ENCODE assay signal across 23 cellular contexts in genomic region chr20:21701171-21701876, GRCh38. TPM values are rescaled to one million over a fixed set of nuclear protein-coding genes. Genes with fewer than 3 reads are reported as not detected.
A peak's percentile ranks its signal among the peaks of the same experiment; 100 is the strongest.
DNase-seq lines count a peak whose midpoint lies in the region; ATAC-seq, FAIRE-seq and TF ChIP-seq lines count a peak whose summit lies in the region.
"Had no signal": no experiment of that assay in that cellular context is flagged by ENCODE, and none has a peak within 500 bp of the region (broad histone marks: within the 10 kb centered on the region; RNA-seq: fewer than 3 reads in every experiment).

No MANE protein-coding gene starts in this region.

- DNase-seq in GM23338 (ENCODE audit: low spot score) (peak; percentile 85), H1 (ENCODE audit: low read depth in 1 of 2, low spot score in 2 of 2) (peak in 1 of 2 experiments; percentile 75), mesendoderm (no peak), retina (peak; percentile 77), caudate nucleus (lab: John Stamatoyannopoulos, UW) (no peak)
- DNase-seq in activated CD4-positive, alpha-beta memory T cell treated with anti-CD3 and anti-CD28 coated beads, Interleukin-2, amount 10 ng/mL, durations not matched to agents 7 days and 5 days = no peak
- DNase-seq: CD8-positive, alpha-beta T cell; DMS79; GOT3; IMR-90; Karpas-422; MG63; NCI-H1092; NCI-H146; NCI-H2081; NCI-H510A had no signal

- H3K4me1 Mint-ChIP-seq in GM23338 = peaks cover 53% of the 10 kb centered on the region
- no peaks in the 10 kb centered on the region for H3K4me1 Mint-ChIP-seq in activated CD4-positive, alpha-beta memory T cell treated with anti-CD3 and anti-CD28 coated beads, Interleukin-2, amount 10 ng/mL, durations not matched to agents 7 days and 5 days

- TF ChIP-seq CTCF in GM23338 (conservative IDR thresholded peaks at IDR 0.05; ENCODE audit: low read depth in 2 of 2) (no peak), H1 (IDR thresholded peaks at IDR 0.05; ENCODE audit: control extremely low read depth in 1 of 3, insufficient read depth in 1 of 3, low read depth in 1 of 3, low read length in 3 of 3) (no peak)

- no peaks in the 10 kb centered on the region for H3K79me2 ChIP-seq in GM23338 (replicated peaks; ENCODE audit: insufficient read depth)
- no peaks in the 10 kb centered on the region for H3K79me2 ChIP-seq in H1 (ENCODE audit: control insufficient read depth in 1 of 2, insufficient read depth in 2 of 2, low read length in 2 of 2)
- no peaks in the 10 kb centered on the region for H3K79me2 ChIP-seq in mesendoderm (ENCODE audit: control insufficient read depth, insufficient read depth, low read length)

- H3K4ac ChIP-seq in H1 (replicated peaks; ENCODE audit: insufficient read length, low read depth, low read length) = no peak overlapping the region
- H3K4ac ChIP-seq in mesendoderm (ENCODE audit: low read depth, low read length) = no peak overlapping the region

- H2AFZ ChIP-seq in GM23338 (peak overlapping the region; percentile 19; the same call in 1 of the 2 replicates), H1 (ENCODE audit: low read length) (no peak overlapping the region)

- peaks cover 10% of the 10 kb centered on the region; the same call in 1 of the 2 replicates for H3F3A ChIP-seq in GM23338 (replicated peaks; ENCODE audit: low read depth)

- peak overlapping the region; percentile 59 for H3K4me3 Mint-ChIP-seq in GM23338
- no peak overlapping the region for H3K4me3 Mint-ChIP-seq in activated CD4-positive, alpha-beta memory T cell treated with anti-CD3 and anti-CD28 coated beads, Interleukin-2, amount 10 ng/mL, durations not matched to agents 7 days and 5 days
- H3K4me3 Mint-ChIP-seq: CD8-positive, alpha-beta T cell had no signal

- no peak overlapping the region for H3K9ac ChIP-seq in H1 (replicated peaks in 1 of 4; ENCODE audit: extremely low read depth in 1 of 4, low read depth in 3 of 4, low read length in 3 of 4)
- no peak overlapping the region for H3K9ac ChIP-seq in mesendoderm (ENCODE audit: low read length)
- H3K9ac ChIP-seq: BLaER1 had no signal

- H2BK5ac ChIP-seq in H1 (ENCODE audit: low read depth, low read length) (no peak overlapping the region), mesendoderm (ENCODE audit: low read length) (no peak overlapping the region)

- H3K9me3 ChIP-seq in H1 (ENCODE audit: insufficient read depth in 2 of 2, low read depth in 1 of 2, low read length in 1 of 2) = no peaks in the 10 kb centered on the region; a peak in 1 of 4 replicates
- H3K9me3 ChIP-seq: MG63 had no signal

- H2BK12ac ChIP-seq in H1 (ENCODE audit: low read depth, low read length) = peak overlapping the region; percentile 90

- no peak for TF ChIP-seq POLR2A in H1 (IDR thresholded peaks at IDR 0.05; ENCODE audit: control extremely low read depth in 1 of 2, low read depth in 2 of 2, low read length in 2 of 2)

- H3K56ac ChIP-seq in H1 (replicated peaks; ENCODE audit: insufficient read length, low read depth, low read length) (no peak overlapping the region), mesendoderm (ENCODE audit: low read length) (peak overlapping the region; percentile 15)

- H3K18ac ChIP-seq in H1 (ENCODE audit: extremely low read depth, low read length) (no peak overlapping the region; the same call in 1 of the 2 replicates), mesendoderm (ENCODE audit: low read length) (no peak overlapping the region)

- H4K8ac ChIP-seq in H1 (ENCODE audit: extremely low read depth, insufficient read depth, low read length) (no peak overlapping the region), mesendoderm (ENCODE audit: low read depth, low read length) (no peak overlapping the region)

- POLR2A ChIA-PET in H1 (lab: Charles Lee; ENCODE audit: partially characterized antibody) = interaction anchor here (0.8 to 1.3 kb wide), 3 partner anchors 13 to 863 kb away, joined by 3 read pairs; no protein-coding TSS in a partner anchor
- POLR2A ChIA-PET in activated CD4-positive, alpha-beta memory T cell treated with anti-CD3 and anti-CD28 coated beads, Interleukin-2, amount 10 ng/mL, durations not matched to agents 7 days and 5 days (lab: Charles Lee) = no interaction called here

- CTCF ChIA-PET in H1 (lab: Charles Lee; ENCODE audit: partially characterized antibody) = interaction anchor here (0.6 to 4.1 kb wide), 17 partner anchors 7 to 1776 kb away, joined by 3 to 58 read pairs (median 4); no protein-coding TSS in a partner anchor
- CTCF ChIA-PET in activated CD4-positive, alpha-beta memory T cell treated with anti-CD3 and anti-CD28 coated beads, Interleukin-2, amount 10 ng/mL, durations not matched to agents 7 days and 5 days (lab: Charles Lee) = no interaction called here

- peak overlapping the region; percentile 39 for H3K4me3 ChIP-seq in GM23338
- H3K4me3 ChIP-seq in H1 (ENCODE audit: extremely low read depth in 1 of 4, insufficient read depth in 2 of 4, low read depth in 3 of 4, low read length in 4 of 4) = peak overlapping the region; percentile 6 to 52 (median 19); a peak in 4 of 8 replicates
- H3K4me3 ChIP-seq in mesendoderm (ENCODE audit: low read length) = no peak overlapping the region
- H3K4me3 ChIP-seq: BLaER1, MG63 had no signal

- H3K36me3 Mint-ChIP-seq in GM23338 (ENCODE audit: low read depth) = peaks cover 3% of the 10 kb centered on the region; the same call in 1 of the 3 replicates
- H3K36me3 Mint-ChIP-seq in activated CD4-positive, alpha-beta memory T cell treated with anti-CD3 and anti-CD28 coated beads, Interleukin-2, amount 10 ng/mL, durations not matched to agents 7 days and 5 days (ENCODE audit: low read depth) = peaks cover 3% of the 10 kb centered on the region
- H3K36me3 Mint-ChIP-seq: CD8-positive, alpha-beta T cell had no signal

- no peak overlapping the region for H3K23ac ChIP-seq in H1 (ENCODE audit: insufficient read length)
- H3K23ac ChIP-seq in mesendoderm (ENCODE audit: low read length) = no peak overlapping the region

- no peak overlapping the region for H3K27ac ChIP-seq in GM23338 (ENCODE audit: low read depth)
- no peak overlapping the region for H3K27ac ChIP-seq in H1 (ENCODE audit: low read depth, low read length)
- H3K27ac ChIP-seq in mesendoderm (ENCODE audit: low read depth, low read length) = no peak overlapping the region
- no peak overlapping the region for H3K27ac ChIP-seq in caudate nucleus (ENCODE audit: low read depth, low read length)
- H3K27ac ChIP-seq: BLaER1 had no signal

- no peaks in the 10 kb centered on the region for H3K79me1 ChIP-seq in H1 (ENCODE audit: low read depth, low read length)
- H3K79me1 ChIP-seq in mesendoderm (ENCODE audit: low read length) = no peaks in the 10 kb centered on the region

- H4K20me1 ChIP-seq in GM23338 (replicated peaks; ENCODE audit: insufficient read depth) (peaks cover 22% of the 10 kb centered on the region), H1 (replicated peaks in 1 of 2; ENCODE audit: control insufficient read depth in 1 of 2, insufficient read depth in 2 of 2, low read length in 2 of 2) (peaks cover 26 to 45% of the 10 kb centered on the region in 2 experiments)
- H4K20me1 ChIP-seq: BLaER1 had no signal

- ATAC-seq in GM23338 (peak; percentile 25), GM21447 (IDR thresholded peaks at IDR 0.05; ENCODE audit: unreplicated experiment) (no peak), HG03378 (IDR thresholded peaks at IDR 0.05; ENCODE audit: unreplicated experiment) (no peak)
- ATAC-seq: CD8-positive, alpha-beta T cell; Panc1 had no signal

- peaks cover 4% of the 10 kb centered on the region for H3K23me2 ChIP-seq in H1 (ENCODE audit: low read depth, low read length)

- H3K27me3 ChIP-seq in GM23338 (ENCODE audit: insufficient read depth) = peaks cover 100% of the 10 kb centered on the region
- peaks cover 91 to 100% (median 96%) of the 10 kb centered on the region in 4 experiments for H3K27me3 ChIP-seq in H1 (replicated peaks in 1 of 4; ENCODE audit: control insufficient read depth in 3 of 4, extremely low read depth in 1 of 4, insufficient read depth in 3 of 4, low read length in 3 of 4)
- H3K27me3 ChIP-seq in mesendoderm (ENCODE audit: insufficient read depth, low read length, poor library complexity) = peaks cover 82% of the 10 kb centered on the region

- H2BK15ac ChIP-seq in H1 (ENCODE audit: low read length) (0 out of 2 replicates have a peak overlapping the region, but pooled peaks have one; percentile 12), mesendoderm (replicated peaks; ENCODE audit: low read depth) (no peak overlapping the region)

- H4K5ac ChIP-seq in H1 (ENCODE audit: insufficient read length, low read depth, low read length) (no peak overlapping the region), mesendoderm (ENCODE audit: low read length) (no peak overlapping the region)

- no peak for TF ChIP-seq EP300 in H1 (IDR thresholded peaks at IDR 0.05; ENCODE audit: borderline replicate concordance in 1 of 2, low read depth in 2 of 2, low read length in 2 of 2)

- no peak overlapping the region for H3K14ac ChIP-seq in H1 (ENCODE audit: insufficient read length)

- TF ChIP-seq RAD21 in H1 (IDR thresholded peaks at IDR 0.05 in 1 of 2, conservative IDR thresholded peaks at IDR 0.05 in 1 of 2; ENCODE audit: low read depth in 2 of 2, low read length in 2 of 2) = no peak

- WGBS in H1 (ENCODE audit: extremely low coverage in 1 of 2, insufficient coverage in 1 of 2, insufficient read length in 1 of 2, insufficient replicate concordance in 2 of 2, low coverage in 1 of 2, low lambda C conversion rate in 2 of 2, missing lambda C conversion rate in 1 of 2), 2 experiments = 5% methylated on average over 33 of the region's 33 CpGs; no CpG with 5 or more reads in 1 of the 2 experiments
- no CpG with 5 or more reads among the region's 33 CpGs for WGBS in mesendoderm (ENCODE audit: extremely low coverage, insufficient coverage, low lambda C conversion rate)

- no peaks in the 10 kb centered on the region; the same call in 1 of the 3 replicates for H3K9me3 Mint-ChIP-seq in GM23338
- no peaks in the 10 kb centered on the region for H3K9me3 Mint-ChIP-seq in activated CD4-positive, alpha-beta memory T cell treated with anti-CD3 and anti-CD28 coated beads, Interleukin-2, amount 10 ng/mL, durations not matched to agents 7 days and 5 days
- H3K9me3 Mint-ChIP-seq: CD8-positive, alpha-beta T cell had no signal

- H4K91ac ChIP-seq in H1 (replicated peaks; ENCODE audit: insufficient read length, low read length) = no peak overlapping the region

- H3K9me2 ChIP-seq in GM23338 (ENCODE audit: insufficient read depth) = no peaks in the 10 kb centered on the region

- H2AK5ac ChIP-seq in H1 (ENCODE audit: low read depth, low read length) = no peak overlapping the region
- H2AK5ac ChIP-seq in mesendoderm (ENCODE audit: low read length) = no peak overlapping the region

- H3K27me3 Mint-ChIP-seq in GM23338 (ENCODE audit: insufficient read depth, low read depth, poor library complexity) = peaks cover 98% of the 10 kb centered on the region
- peaks cover 83% of the 10 kb centered on the region for H3K27me3 Mint-ChIP-seq in activated CD4-positive, alpha-beta memory T cell treated with anti-CD3 and anti-CD28 coated beads, Interleukin-2, amount 10 ng/mL, durations not matched to agents 7 days and 5 days

- H2BK120ac ChIP-seq in H1 (replicated peaks; ENCODE audit: low read depth, low read length) (no peak overlapping the region), mesendoderm (ENCODE audit: low read depth, low read length) (no peak overlapping the region)

- H3K4me1 ChIP-seq in GM23338 (ENCODE audit: insufficient read depth) (peaks cover 38% of the 10 kb centered on the region), H1 (replicated peaks in 1 of 4; ENCODE audit: control insufficient read depth in 3 of 4, insufficient read depth in 4 of 4, low read length in 3 of 4) (peaks cover 5 to 26% (median 15%) of the 10 kb centered on the region in 4 experiments), mesendoderm (ENCODE audit: control insufficient read depth, low read depth, low read length) (no peaks in the 10 kb centered on the region)
- H3K4me1 ChIP-seq: BLaER1 had no signal

- no peak overlapping the region for H3K27ac Mint-ChIP-seq in GM23338
- no peak overlapping the region for H3K27ac Mint-ChIP-seq in activated CD4-positive, alpha-beta memory T cell treated with anti-CD3 and anti-CD28 coated beads, Interleukin-2, amount 10 ng/mL, durations not matched to agents 7 days and 5 days
- H3K27ac Mint-ChIP-seq: CD8-positive, alpha-beta T cell had no signal

- peak; percentile 88 for FAIRE-seq in H1 (lab: Jason Lieb, UNC)
- FAIRE-seq: D721Med had no signal

- H3K36me3 ChIP-seq in GM23338 (ENCODE audit: insufficient read depth) (no peaks in the 10 kb centered on the region), H1 (ENCODE audit: control insufficient read depth in 2 of 4, insufficient read depth in 4 of 4, low read length in 3 of 4) (peaks cover 0 to 3% (median 0%) of the 10 kb centered on the region in 4 experiments; a peak in 1 of 8 replicates), mesendoderm (ENCODE audit: control insufficient read depth, insufficient read depth, low read length) (no peaks in the 10 kb centered on the region)
- H3K36me3 ChIP-seq: BLaER1, MG63 had no signal

- H3K4me2 ChIP-seq in GM23338 (peak overlapping the region; percentile 64), H1 (ENCODE audit: insufficient read depth in 1 of 2, low read depth in 2 of 2, low read length in 2 of 2) (peak overlapping the region; percentile 73 to 75), mesendoderm (ENCODE audit: low read length) (peak overlapping the region; percentile 38)
- H3K4me2 ChIP-seq: BLaER1 had no signal

- H2BK20ac ChIP-seq in H1 (ENCODE audit: low read length) = no peak overlapping the region

RNA-seq across cellular contexts. Expression of gene PAX1, which starts 4.1 kb away (rescaled TPM):
- total RNA-seq in GM23338 (2014; rRNA removed; shearing (Covaris generic)) = 0.14 TPM in 1 of 2 replicates, not detected in the other
- polyA plus RNA-seq in GM23338 (2016; fragmentation: Nextera tagmentation; extraction: Ambion mirVana) (not detected in 2 replicates), H1 (2011; rRNA removed) (not detected in 2 replicates)
- not detected in 2 replicates for total RNA-seq in H1 (2021; fragmentation: NEBNext Ultra II Directional; extraction: Animal tissue kit (Norgen Biotek cat#: 25700))
- polyA plus RNA-seq in H1 (2011; cell fraction: cytosol; rRNA removed) = not detected
- polyA plus RNA-seq in H1 (2011; cell fraction: nucleus; rRNA removed) = not detected
- polyA plus RNA-seq in H1 (2012, experiment 1 of 2) = not detected in 4 replicates
- polyA plus RNA-seq in H1 (2012, experiment 2 of 2) = not detected
- not detected for polyA plus RNA-seq in H1 (2013, experiment 1 of 2)
- polyA plus RNA-seq in H1 (2013, experiment 2 of 2) = not detected
- not detected in 2 replicates for polyA minus RNA-seq in H1 (2011; rRNA and poly(A)+ RNA removed)
- polyA minus RNA-seq in H1 (2011; cell fraction: cytosol; rRNA and poly(A)+ RNA removed) = not detected
- polyA minus RNA-seq in H1 (2011; cell fraction: nucleus; rRNA and poly(A)+ RNA removed) = not detected
- polyA plus RNA-seq in mesendoderm (2013, experiment 1 of 2) = not detected
- 0.01 TPM for polyA plus RNA-seq in mesendoderm (2013, experiment 2 of 2)
- not detected for total RNA-seq in activated CD4-positive, alpha-beta memory T cell treated with anti-CD3 and anti-CD28 coated beads, Interleukin-2, amount 10 ng/mL, durations not matched to agents 7 days and 5 days
- total RNA-seq: A172; CD8-positive, alpha-beta T cell; G401; IMR-90 had no signal
- polyA plus RNA-seq: IMR-90 had no signal

Comparison
In these comparisons a context has a peak if more than half of its experiments do, and no peak if none do; other contexts are left out.
1. DNase-seq: peak in GM23338 (single experiment) and retina (single experiment); none in mesendoderm (single experiment), activated CD4-positive, alpha-beta memory T cell treated with anti-CD3 and anti-CD28 coated beads, Interleukin-2, amount 10 ng/mL, durations not matched to agents 7 days and 5 days (single experiment) and caudate nucleus (0 of 61).
2. Peak in every context shown above with its lines, with median percentiles within 50 percentile points of each other: H3K4me2 ChIP-seq.